In genomic region chr2:121754851-121755236, GRCh38 we compare ENCODE assay signal across 8 cellular contexts. TPM values are rescaled to one million over a fixed set of nuclear protein-coding genes. Genes with fewer than 3 reads are reported as not detected.
A peak's percentile ranks its signal among the peaks of the same experiment; 100 is the strongest.
DNase-seq lines count a peak whose midpoint lies in the region; ATAC-seq and TF ChIP-seq lines count a peak whose summit lies in the region.

No MANE protein-coding gene starts in this region.

- H3K27me3 ChIP-seq in DND-41 (ENCODE audit: insufficient read depth, low read length, poor library complexity) = no peaks in the 10 kb centered on the region
- no peaks in the 10 kb centered on the region for H3K27me3 ChIP-seq in mammary epithelial cell (ENCODE audit: insufficient read depth, low read length)

- 0 out of 3 replicates have a peak, but pooled peaks have one; percentile 9 for ATAC-seq in DND-41 (ENCODE audit: insufficient read depth, low read depth)
- ATAC-seq in HG03571 (IDR thresholded peaks at IDR 0.05; ENCODE audit: unreplicated experiment) = peak; percentile 0
- no peak for ATAC-seq in naive B cell (ENCODE audit: low read depth in 2 of 2)

- H3K9me3 ChIP-seq in DND-41 (ENCODE audit: insufficient read depth, low read length, severe bottlenecking) (no peaks in the 10 kb centered on the region), mammary epithelial cell (replicated peaks; ENCODE audit: insufficient read depth, low read length) (no peaks in the 10 kb centered on the region)

- peak overlapping the region; percentile 86 for H2AFZ ChIP-seq in DND-41 (ENCODE audit: low read depth, low read length)
- peak overlapping the region; percentile 83 for H2AFZ ChIP-seq in mammary epithelial cell (ENCODE audit: low read depth, low read length)

- no peak for DNase-seq in DND-41
- DNase-seq in mammary epithelial cell = no peak
- DNase-seq in naive B cell = no peak
- no peak for DNase-seq in kidney tubule cell (ENCODE audit: low spot score)
- no peak for DNase-seq in DMS153 (lab: John Stamatoyannopoulos, UW)
- no peak for DNase-seq in NCI-H2029 treated with DMSO at 0.1 percent for 48 hours (lab: John Stamatoyannopoulos, UW)
- no peak for DNase-seq in glomerular visceral epithelial cell (ENCODE audit: extremely low spot score)

- dilution Hi-C loops in mammary epithelial cell (cut with HindIII; ENCODE audit: low sequenced_read_pairs) = no loop called here

- H3K79me2 ChIP-seq in DND-41 (ENCODE audit: insufficient read depth, low read length) (peaks cover 51% of the 10 kb centered on the region), mammary epithelial cell (ENCODE audit: insufficient read depth, low read length) (peaks cover 42% of the 10 kb centered on the region)

- H3K4me3 ChIP-seq in DND-41 (ENCODE audit: low read depth in 1 of 2, low read length in 2 of 2) (peak overlapping the region; percentile 63 to 79; a peak in 3 of 4 replicates), mammary epithelial cell (replicated peaks in 1 of 3; ENCODE audit: insufficient read depth in 1 of 3, low read depth in 2 of 3, low read length in 3 of 3) (peak overlapping the region; percentile 59 to 99 (median 78))

- H3K9ac ChIP-seq in DND-41 (ENCODE audit: low read depth, low read length) (peak overlapping the region; percentile 64), mammary epithelial cell (ENCODE audit: insufficient read depth, low read length) (peak overlapping the region; percentile 65)

- H3K4me3 Mint-ChIP-seq in naive B cell = peak overlapping the region; percentile 88 to 98 (median 96)

- no peaks in the 10 kb centered on the region for H3K36me3 Mint-ChIP-seq in naive B cell

- H3K27ac ChIP-seq in DND-41 (ENCODE audit: low read length) (peak overlapping the region; percentile 79), mammary epithelial cell (ENCODE audit: insufficient read depth, low read depth, low read length) (peak overlapping the region; percentile 30)

- TF ChIP-seq CTCF in DND-41 (IDR thresholded peaks at IDR 0.05; ENCODE audit: borderline replicate concordance, extremely low read depth, low read length, poor library complexity, severe bottlenecking) (no peak), mammary epithelial cell (conservative IDR thresholded peaks at IDR 0.05 in 1 of 2, IDR thresholded peaks at IDR 0.05 in 1 of 2; ENCODE audit: extremely low read depth in 1 of 2, insufficient read depth in 1 of 2, low read depth in 1 of 2, low read length in 2 of 2) (no peak)

- in situ Hi-C loops in mammary epithelial cell (cut with MboI; ENCODE audit: low sequenced_read_pairs in 2 of 2) = no loop called here

- peaks cover 21% of the 10 kb centered on the region for H3K36me3 ChIP-seq in DND-41 (ENCODE audit: insufficient read depth, low read length)
- no peaks in the 10 kb centered on the region for H3K36me3 ChIP-seq in mammary epithelial cell (ENCODE audit: insufficient read depth, low read length)

- H3K4me2 ChIP-seq in DND-41 (ENCODE audit: insufficient read depth, low read length) (peak overlapping the region; percentile 87), mammary epithelial cell (ENCODE audit: insufficient read depth, low read depth, low read length) (peak overlapping the region; percentile 96)

- WGBS in mammary epithelial cell (ENCODE audit: low coverage, missing lambda C conversion rate) = 3% methylated on average over 8 of the region's 8 CpGs

- peaks cover 34% of the 10 kb centered on the region for H3K4me1 ChIP-seq in DND-41 (ENCODE audit: insufficient read depth, low read length)
- H3K4me1 ChIP-seq in mammary epithelial cell (ENCODE audit: insufficient read depth, low read length) = peaks cover 8% of the 10 kb centered on the region

- H3K4me1 Mint-ChIP-seq in naive B cell = peaks cover 24 to 41% (median 28%) of the 10 kb centered on the region in 3 donors

- H3K27ac Mint-ChIP-seq in naive B cell = peak overlapping the region; percentile 58 to 94 (median 87)

- intact Hi-C loops in mammary epithelial cell (cut with micrococcal nuclease) = no loop called here

- H3K27me3 Mint-ChIP-seq in naive B cell = no peaks in the 10 kb centered on the region

- TSS peak; percentile 49 for BruUV-seq in mammary epithelial cell (replicated peaks; lab: Mats Ljungman, UMichigan)

- H4K20me1 ChIP-seq in DND-41 (ENCODE audit: insufficient read depth, low read length) = no peaks in the 10 kb centered on the region
- no peaks in the 10 kb centered on the region for H4K20me1 ChIP-seq in mammary epithelial cell (ENCODE audit: insufficient read depth, low read length)

- H3K9me3 Mint-ChIP-seq in naive B cell = no peaks in the 10 kb centered on the region

- CTCF ChIA-PET in mammary epithelial cell (lab: Charles Lee; ENCODE audit: low non-redundant PET) = no interaction called here

RNA-seq across cellular contexts. Expression of gene TSN, which starts 0.6 kb away (rescaled TPM):
- total RNA-seq in mammary epithelial cell = 10 to 100 TPM; 54.0 to 62.6 TPM
- polyA plus RNA-seq in mammary epithelial cell (31.7 TPM), naive B cell (ENCODE audit: low read depth in 6 of 6) (100 to 1,000 TPM in 1 of 6 donors, 10 to 100 TPM in 5; 81.3 to 116 (median 85.6) TPM)
- polyA minus RNA-seq in mammary epithelial cell = 177 TPM

RNA-seq across cellular contexts. Expression of gene NIFK, which starts 18.2 kb away (rescaled TPM):
- total RNA-seq in mammary epithelial cell = 10 to 100 TPM; 44.5 to 88.7 TPM
- polyA plus RNA-seq in mammary epithelial cell (27.5 TPM), naive B cell (ENCODE audit: low read depth in 6 of 6) (10 to 100 TPM; 42.7 to 82.6 (median 67.2) TPM)
- polyA minus RNA-seq in mammary epithelial cell = 14.3 TPM

Comparison
In these comparisons a context has a peak if more than half of its experiments do, and no peak if none do; other contexts are left out.
1. ATAC-seq: peak in DND-41 (single experiment) and HG03571 (single experiment); none in naive B cell (0 of 2).